8 cellular contexts compared by ENCODE assay signal in the genomic region with DNA sequence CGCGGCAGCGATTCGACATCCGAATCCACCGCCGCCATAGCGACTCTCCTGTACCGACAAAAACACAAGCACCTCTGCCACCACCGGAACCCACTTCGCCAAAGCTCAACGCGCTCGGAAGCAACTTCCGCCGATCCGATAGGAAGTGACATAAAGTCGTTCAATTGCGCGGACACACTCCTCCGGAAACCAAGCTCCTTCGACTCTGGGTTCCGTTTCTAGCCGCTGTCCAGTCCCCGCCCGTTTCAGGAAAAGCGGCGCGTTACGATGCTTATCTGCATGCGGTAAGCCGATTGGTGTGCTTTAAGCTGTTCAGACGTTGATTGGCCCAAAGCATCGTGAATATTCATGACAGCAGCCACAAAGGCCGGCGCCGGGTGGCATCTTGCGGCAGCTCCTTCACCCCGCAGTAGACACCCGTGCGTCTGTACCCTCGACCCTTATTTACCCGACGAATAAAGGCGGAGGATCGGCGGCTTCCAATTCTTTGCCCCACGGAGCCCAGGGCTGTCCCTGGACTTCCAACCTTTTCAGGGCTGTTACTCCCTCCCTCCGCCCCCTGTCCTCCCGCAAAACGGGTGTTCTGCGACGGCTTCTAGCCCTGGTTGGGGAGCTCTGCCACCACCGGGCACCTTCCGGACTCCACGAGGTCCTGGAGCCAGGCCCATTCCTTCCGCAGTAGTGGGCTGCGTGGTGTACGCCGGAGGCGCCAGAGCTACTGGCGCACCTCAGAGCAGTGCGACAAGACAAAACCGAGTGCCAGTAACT. TPM values are rescaled to one million over a fixed set of nuclear protein-coding genes. Genes with fewer than 3 reads are reported as not detected.
DNase-seq lines count a peak whose midpoint lies in the region; ATAC-seq, FAIRE-seq and TF ChIP-seq lines count a peak whose summit lies in the region.

Gene TUT1, minus strand, starts transcription at position 76 of the 768 bp plus-strand sequence. Its CDS starts 38 bp downstream, at position 38.

- H3K9me3 ChIP-seq in body of pancreas (no peaks in the 10 kb centered on the region), sigmoid colon (no peaks in the 10 kb centered on the region)

- no peak for TF ChIP-seq CTCF in 22Rv1 (IDR thresholded peaks at IDR 0.05)
- peak in 3 of 7 experiments; percentile 6 to 17 (median 11) for TF ChIP-seq CTCF in body of pancreas (IDR thresholded peaks at IDR 0.05)
- no peak for TF ChIP-seq CTCF in sigmoid colon (IDR thresholded peaks at IDR 0.05)

- H3K27me3 ChIP-seq in body of pancreas (no peaks in the 10 kb centered on the region), sigmoid colon (no peaks in the 10 kb centered on the region)

- peak within 1 kb of the TSS; percentile 93 for H3K27ac ChIP-seq in 22Rv1
- peak within 1 kb of the TSS; percentile 78 to 95 (median 88) for H3K27ac ChIP-seq in body of pancreas
- H3K27ac ChIP-seq in sigmoid colon = peak within 1 kb of the TSS; percentile 91 to 97 (median 97)

- DNase-seq in NCI-H2107 treated with DMSO at 0.1 percent for 48 hours (lab: John Stamatoyannopoulos, UW; ENCODE audit: unreplicated experiment) (peak; percentile 98), body of pancreas (peak; percentile 97 to 99 (median 97)), iPS DF 4.7 (ENCODE audit: extremely low read depth, low spot score) (peak; percentile 95), sigmoid colon (peak; percentile 99)

- 0 to 1% methylated on average over 32 to 64 of the region's 64 CpGs for WGBS in body of pancreas, 2 donors
- WGBS in sigmoid colon, 2 donors = 0% methylated on average over 64 of the region's 64 CpGs

- peak in 1 of 4 donors; percentile 61 for TF ChIP-seq EP300 in sigmoid colon (IDR thresholded peaks at IDR 0.05)

- FAIRE-seq in TTC549 (lab: Jason Lieb, UNC) = peak; percentile 92

- ATAC-seq in GM18520 (IDR thresholded peaks at IDR 0.05; ENCODE audit: unreplicated experiment) (peak; percentile 80), HG03064 (IDR thresholded peaks at IDR 0.05; ENCODE audit: low read depth, unreplicated experiment) (peak; percentile 74), body of pancreas (peak; percentile 96)

- H3K4me3 ChIP-seq in body of pancreas (peak within 1 kb of the TSS; percentile 84 to 88), sigmoid colon (peak within 1 kb of the TSS; percentile 57 to 83 (median 71))

- TF ChIP-seq POLR2A in body of pancreas (IDR thresholded peaks at IDR 0.05) = peak; percentile 82 to 96 (median 95)
- peak; percentile 79 to 80 for TF ChIP-seq POLR2A in sigmoid colon (IDR thresholded peaks at IDR 0.05)

- intact Hi-C loops in body of pancreas (cut with DNase I) = no loop called here
- intact Hi-C loops in sigmoid colon (cut with DNase I) = loop anchor here (2.0 kb wide), 1 partner anchor 17 kb away; no protein-coding TSS in a partner anchor

- H3K36me3 ChIP-seq in body of pancreas (replicated peaks in 1 of 2; ENCODE audit: insufficient read depth in 1 of 2, low read depth in 2 of 2) (peaks cover 15 to 17% of the 10 kb centered on the region in 2 donors), sigmoid colon (peaks cover 16 to 56% (median 42%) of the 10 kb centered on the region in 4 donors)

- H3K4me1 ChIP-seq in body of pancreas = peaks cover 40% of the 10 kb centered on the region
- H3K4me1 ChIP-seq in sigmoid colon = peaks cover 0 to 33% (median 28%) of the 10 kb centered on the region in 4 donors

RNA-seq across cellular contexts. Expression of gene TUT1, which starts in this region (rescaled TPM):
- total RNA-seq in body of pancreas (10 to 100 TPM; 10.1 to 11.2 TPM), sigmoid colon (1 to 10 TPM; 5.4 to 7.1 (median 6.2) TPM)
- polyA plus RNA-seq in sigmoid colon = 10 to 100 TPM in 1 of 3 donors, 1 to 10 TPM in 2; 5.3 to 16.8 (median 6.0) TPM

Comparison
In these comparisons a context has a peak if more than half of its experiments do, and no peak if none do; other contexts are left out.
1. Peak in every context shown above with its lines: DNase-seq, ATAC-seq, H3K4me3 ChIP-seq and H3K27ac ChIP-seq.